Comparison of ENCODE assay signal across 19 cellular contexts in genomic region chr11:95055273-95055897, GRCh38. TPM values are rescaled to one million over a fixed set of nuclear protein-coding genes. Genes with fewer than 3 reads are reported as not detected.
DNase-seq lines count a peak whose midpoint lies in the region; ATAC-seq, FAIRE-seq and TF ChIP-seq lines count a peak whose summit lies in the region.
"Had no signal": no experiment of that assay in that cellular context is flagged by ENCODE, and none has a peak within 500 bp of the region (broad histone marks: within the 10 kb centered on the region; RNA-seq: fewer than 3 reads in every experiment).

No MANE protein-coding gene starts in this region.

- DNase-seq in GM10248 (ENCODE audit: extremely low spot score) (peak; percentile 35), GM19239 (ENCODE audit: insufficient read length, low spot score) (no peak), HCT116 (ENCODE audit: low read depth, low spot score) (no peak), foreskin keratinocyte (no peak), SK-N-DZ (ENCODE audit: low spot score) (no peak)
- DNase-seq in CD8-positive, alpha-beta memory T cell: no peak
- DNase-seq in stimulated activated CD4-positive, alpha-beta T cell treated with anti-CD3 and anti-CD28 coated beads, Interleukin-4, amount 100 ng/mL, for 1 hour: no peak
- DNase-seq: activated CD8-positive, alpha-beta T cell treated with anti-CD3 and anti-CD28 coated beads for 36 hours; DMS79 treated with DMSO at 0.1 percent for 48 hours; esophagus squamous epithelium; GM23248; immature natural killer cell; NCI-H2107 had no signal

- no peak for TF ChIP-seq RAD21 in HCT116 (IDR thresholded peaks at IDR 0.05; ENCODE audit: low read depth)

- H4K20me1 ChIP-seq in HCT116 (ENCODE audit: insufficient read depth): no peaks in the 10 kb centered on the region

- intact Hi-C loops in HCT116 (cut with micrococcal nuclease): no loop called here

- BruUV-seq in HCT116 (replicated peaks; lab: Mats Ljungman, UMichigan): no TSS peak

- H3K27me3 ChIP-seq in HCT116 (ENCODE audit: insufficient read depth, low read length): no peaks in the 10 kb centered on the region
- H3K27me3 ChIP-seq in foreskin keratinocyte: peaks cover 35% of the 10 kb centered on the region
- peaks cover 6% of the 10 kb centered on the region for H3K27me3 ChIP-seq in CD8-positive, alpha-beta memory T cell (ENCODE audit: insufficient read depth, low read length, poor library complexity, severe bottlenecking)

- no peak overlapping the region for H3K4me3 ChIP-seq in HCT116 (replicated peaks in 1 of 2; ENCODE audit: low read depth in 1 of 2, low read length in 2 of 2)
- H3K4me3 ChIP-seq in CD8-positive, alpha-beta memory T cell (ENCODE audit: low read length): no peak overlapping the region
- H3K4me3 ChIP-seq: esophagus squamous epithelium, GM23248, K562 had no signal

- no peaks in the 10 kb centered on the region for H3K9me3 ChIP-seq in HCT116 (ENCODE audit: control insufficient read depth in 1 of 2, insufficient read depth in 1 of 2, low read depth in 1 of 2, low read length in 2 of 2)
- H3K9me3 ChIP-seq in CD8-positive, alpha-beta memory T cell (ENCODE audit: low read length): no peaks in the 10 kb centered on the region
- H3K9me3 ChIP-seq: esophagus squamous epithelium had no signal

- TF ChIP-seq POLR2A in HCT116 (IDR thresholded peaks at IDR 0.05; ENCODE audit: borderline replicate concordance, extremely low read depth, insufficient read depth, insufficient read length): no peak

- RAD21 ChIA-PET in HCT116 (lab: Charles Lee; ENCODE audit: low non-redundant PET in 1 of 2, low total read pairs in 2 of 2, uncharacterized antibody in 2 of 2, unreplicated experiment in 2 of 2): no interaction called here

- no peak overlapping the region for H3K4me3 Mint-ChIP-seq in CD8-positive, alpha-beta memory T cell
- H3K4me3 Mint-ChIP-seq: activated CD8-positive, alpha-beta T cell treated with anti-CD3 and anti-CD28 coated beads for 36 hours; immature natural killer cell had no signal

- no peaks in the 10 kb centered on the region for H3K4me1 Mint-ChIP-seq in CD8-positive, alpha-beta memory T cell
- H3K4me1 Mint-ChIP-seq: immature natural killer cell had no signal

- H3K79me2 ChIP-seq in HCT116 (ENCODE audit: insufficient read depth, low read length): no peaks in the 10 kb centered on the region

- POLR2A ChIA-PET in GM10248 (lab: Yijun Ruan, JAX) (no interaction called here), HCT116 (lab: Charles Lee) (interaction anchor here (0.9 to 1.1 kb wide), 2 partner anchors 11 kb away, joined by 3 read pairs; partner anchors contain the start of gene SRSF8)
- POLR2A ChIA-PET in CD8-positive, alpha-beta memory T cell (lab: Charles Lee): no interaction called here

- H3K4me1 ChIP-seq in HCT116 (ENCODE audit: control insufficient read depth in 1 of 2, insufficient read depth in 2 of 2, low read length in 2 of 2) (no peaks in the 10 kb centered on the region), foreskin keratinocyte (no peaks in the 10 kb centered on the region)
- no peaks in the 10 kb centered on the region for H3K4me1 ChIP-seq in CD8-positive, alpha-beta memory T cell (ENCODE audit: insufficient read depth, low read length)
- H3K4me1 ChIP-seq: esophagus squamous epithelium had no signal

- H3K36me3 Mint-ChIP-seq in CD8-positive, alpha-beta memory T cell: peaks cover 0 to 4% (median 0%) of the 10 kb centered on the region in 3 donors
- H3K36me3 Mint-ChIP-seq: activated naive CD4-positive, alpha-beta T cell treated with anti-CD3 and anti-CD28 coated beads, Interleukin-2, amount 50 U/mL, for 72 hours; immature natural killer cell had no signal

- no peak overlapping the region for H3K4me2 ChIP-seq in HCT116 (ENCODE audit: low read length)

- ATAC-seq in HCT116 (no peak), HG03139 (IDR thresholded peaks at IDR 0.05; ENCODE audit: unreplicated experiment) (peak; percentile 75), foreskin keratinocyte (no peak)
- ATAC-seq: activated CD8-positive, alpha-beta T cell treated with anti-CD3 and anti-CD28 coated beads for 36 hours; activated naive CD4-positive, alpha-beta T cell treated with anti-CD3 and anti-CD28 coated beads, Interleukin-2, amount 50 U/mL, for 72 hours had no signal

- H3K27ac ChIP-seq in HCT116 (ENCODE audit: low read depth, low read length) (no peak overlapping the region), foreskin keratinocyte (no peak overlapping the region)
- no peak overlapping the region for H3K27ac ChIP-seq in CD8-positive, alpha-beta memory T cell (ENCODE audit: low read depth, low read length)
- H3K27ac ChIP-seq: esophagus squamous epithelium, GM23248 had no signal

- H3K27ac Mint-ChIP-seq in CD8-positive, alpha-beta memory T cell: no peak overlapping the region
- H3K27ac Mint-ChIP-seq: activated CD8-positive, alpha-beta T cell treated with anti-CD3 and anti-CD28 coated beads for 36 hours; activated naive CD4-positive, alpha-beta T cell treated with anti-CD3 and anti-CD28 coated beads, Interleukin-2, amount 50 U/mL, for 72 hours; immature natural killer cell had no signal

- H3K27me3 Mint-ChIP-seq in CD8-positive, alpha-beta memory T cell: peaks cover 28 to 64% of the 10 kb centered on the region in 2 donors

- peak; percentile 88 for FAIRE-seq in GM19239 (lab: Jason Lieb, UNC)
- FAIRE-seq: A204.1, K562 had no signal

- H3K9me3 Mint-ChIP-seq in CD8-positive, alpha-beta memory T cell: no peaks in the 10 kb centered on the region
- H3K9me3 Mint-ChIP-seq: activated CD8-positive, alpha-beta T cell treated with anti-CD3 and anti-CD28 coated beads for 36 hours; activated naive CD4-positive, alpha-beta T cell treated with anti-CD3 and anti-CD28 coated beads, Interleukin-2, amount 50 U/mL, for 72 hours; immature natural killer cell had no signal

- no peaks in the 10 kb centered on the region for H3K36me3 ChIP-seq in HCT116 (ENCODE audit: control insufficient read depth in 1 of 2, insufficient read depth in 2 of 2, low read length in 2 of 2)
- H3K36me3 ChIP-seq in CD8-positive, alpha-beta memory T cell (ENCODE audit: insufficient read depth, low read length): no peaks in the 10 kb centered on the region
- H3K36me3 ChIP-seq: esophagus squamous epithelium had no signal

- H3K9ac ChIP-seq in HCT116 (ENCODE audit: low read length): no peak overlapping the region
- H3K9ac ChIP-seq: GM23248 had no signal

- H2AFZ ChIP-seq in HCT116 (ENCODE audit: low read depth, low read length, poor library complexity, severe bottlenecking): no peak overlapping the region
- H2AFZ ChIP-seq: GM23248 had no signal

- H3K9me2 ChIP-seq in HCT116 (ENCODE audit: insufficient read depth): no peaks in the 10 kb centered on the region

- CTCF ChIA-PET in GM10248 (lab: Yijun Ruan, JAX) (interaction anchor here (5.4 kb wide), 1 partner anchor 14 kb away, joined by 56 read pairs; the partner anchor contains the start of gene SRSF8), HCT116 (lab: Charles Lee) (no interaction called here)
- CTCF ChIA-PET in CD8-positive, alpha-beta memory T cell (lab: Charles Lee): no interaction called here

- no peak for TF ChIP-seq CTCF in GM10248 (IDR thresholded peaks at IDR 0.05; ENCODE audit: control extremely low read depth, extremely low read depth, low read depth, missing control alignments)
- no peak for TF ChIP-seq CTCF in HCT116 (IDR thresholded peaks at IDR 0.05 in 2 of 3, conservative IDR thresholded peaks at IDR 0.05 in 1 of 3; ENCODE audit: borderline replicate concordance in 1 of 3, insufficient read depth in 1 of 3, low read depth in 2 of 3, low read length in 2 of 3)
- TF ChIP-seq CTCF in foreskin keratinocyte (conservative IDR thresholded peaks at IDR 0.05): no peak

TF ChIP-seq in HCT116, 20 proteins besides CTCF, POLR2A, EP300 and RAD21:
- TF ChIP-seq JUND (IDR thresholded peaks at IDR 0.05) (no peak), ZNF274 (IDR thresholded peaks at IDR 0.05; ENCODE audit: low read depth, low read length) (no peak), ELF1 (IDR thresholded peaks at IDR 0.05; ENCODE audit: borderline replicate concordance, low read depth) (0 out of 2 replicates have a peak, but pooled peaks have one; percentile 9)

RNA-seq across cellular contexts. Expression of gene KDM4F, which starts 6.2 kb away (rescaled TPM):
- not detected for total RNA-seq in HCT116 (2021; ENCODE audit: unreplicated experiment)
- not detected in 2 replicates for polyA plus RNA-seq in HCT116 (2012)
- not detected in 2 replicates for total RNA-seq in foreskin keratinocyte
- not detected in 2 replicates for polyA plus RNA-seq in foreskin keratinocyte
- not detected in 2 replicates for polyA plus RNA-seq in SK-N-DZ (2014; cell fraction: cytosol; rRNA removed)
- not detected in 2 replicates for polyA plus RNA-seq in SK-N-DZ (2014; cell fraction: nucleus; rRNA removed)
- total RNA-seq in CD8-positive, alpha-beta memory T cell: not detected
- polyA plus RNA-seq in CD8-positive, alpha-beta memory T cell: not detected
- total RNA-seq: activated CD8-positive, alpha-beta T cell treated with anti-CD3 and anti-CD28 coated beads for 36 hours; activated naive CD4-positive, alpha-beta T cell treated with anti-CD3 and anti-CD28 coated beads, Interleukin-2, amount 50 U/mL, for 72 hours; esophagus squamous epithelium; GM23248; K562; subcutaneous adipose tissue; T-helper 1 cell treated with Interleukin-12 subunit alpha and Interleukin-12 subunit beta and Interleukin-4 antibody, amounts not matched to agents 30 ng/mL and 1 ng/mL, for 36 hours had no signal
- polyA plus RNA-seq: GM23248, immature natural killer cell, K562 had no signal

RNA-seq across cellular contexts. Expression of gene SRSF8, which starts 11.3 kb away (rescaled TPM):
- total RNA-seq in HCT116 (2021; ENCODE audit: unreplicated experiment) (31.0 TPM), foreskin keratinocyte (29.5 and 34.2 TPM in 2 replicates)
- 18.1 and 28.2 TPM in 2 replicates for polyA plus RNA-seq in HCT116 (2012)
- polyA plus RNA-seq in foreskin keratinocyte: 28.5 and 29.7 TPM in 2 replicates
- polyA plus RNA-seq in SK-N-DZ (2014; cell fraction: cytosol; rRNA removed): 45.0 and 49.7 TPM in 2 replicates
- 13.7 and 19.0 TPM in 2 replicates for polyA plus RNA-seq in SK-N-DZ (2014; cell fraction: nucleus; rRNA removed)
- total RNA-seq in CD8-positive, alpha-beta memory T cell: 10 to 100 TPM; 75.8 to 82.8 TPM
- polyA plus RNA-seq in CD8-positive, alpha-beta memory T cell: 91.6 TPM

RNA-seq across cellular contexts. Expression of gene KDM4E, which starts 30.3 kb away (rescaled TPM):
- total RNA-seq in HCT116 (2021; ENCODE audit: unreplicated experiment) (not detected), foreskin keratinocyte (not detected in 2 replicates)
- polyA plus RNA-seq in HCT116 (2012): not detected in 2 replicates
- not detected in 2 replicates for polyA plus RNA-seq in foreskin keratinocyte
- not detected in 2 replicates for polyA plus RNA-seq in SK-N-DZ (2014; cell fraction: cytosol; rRNA removed)
- not detected in 2 replicates for polyA plus RNA-seq in SK-N-DZ (2014; cell fraction: nucleus; rRNA removed)
- total RNA-seq in CD8-positive, alpha-beta memory T cell: not detected
- polyA plus RNA-seq in CD8-positive, alpha-beta memory T cell: not detected
- total RNA-seq: activated CD8-positive, alpha-beta T cell treated with anti-CD3 and anti-CD28 coated beads for 36 hours; esophagus squamous epithelium; GM23248; K562; subcutaneous adipose tissue; T-helper 1 cell treated with Interleukin-12 subunit alpha and Interleukin-12 subunit beta and Interleukin-4 antibody, amounts not matched to agents 30 ng/mL and 1 ng/mL, for 36 hours had no signal
- polyA plus RNA-seq: GM23248, immature natural killer cell had no signal

RNA-seq across cellular contexts. Expression of gene ENDOD1, which starts 34.3 kb away (rescaled TPM):
- total RNA-seq in HCT116 (2021; ENCODE audit: unreplicated experiment) (33.6 TPM), foreskin keratinocyte (35.0 and 46.2 TPM in 2 replicates)
- 22.9 and 26.9 TPM in 2 replicates for polyA plus RNA-seq in HCT116 (2012)
- polyA plus RNA-seq in foreskin keratinocyte: 15.2 and 16.8 TPM in 2 replicates
- 5.9 and 7.3 TPM in 2 replicates for polyA plus RNA-seq in SK-N-DZ (2014; cell fraction: cytosol; rRNA removed)
- 2.0 and 3.1 TPM in 2 replicates for polyA plus RNA-seq in SK-N-DZ (2014; cell fraction: nucleus; rRNA removed)
- 10 to 100 TPM; 29.6 to 30.1 TPM for total RNA-seq in CD8-positive, alpha-beta memory T cell
- 11.1 TPM for polyA plus RNA-seq in CD8-positive, alpha-beta memory T cell
